ENCODE assay signal across 9 cellular contexts in the genomic region with DNA sequence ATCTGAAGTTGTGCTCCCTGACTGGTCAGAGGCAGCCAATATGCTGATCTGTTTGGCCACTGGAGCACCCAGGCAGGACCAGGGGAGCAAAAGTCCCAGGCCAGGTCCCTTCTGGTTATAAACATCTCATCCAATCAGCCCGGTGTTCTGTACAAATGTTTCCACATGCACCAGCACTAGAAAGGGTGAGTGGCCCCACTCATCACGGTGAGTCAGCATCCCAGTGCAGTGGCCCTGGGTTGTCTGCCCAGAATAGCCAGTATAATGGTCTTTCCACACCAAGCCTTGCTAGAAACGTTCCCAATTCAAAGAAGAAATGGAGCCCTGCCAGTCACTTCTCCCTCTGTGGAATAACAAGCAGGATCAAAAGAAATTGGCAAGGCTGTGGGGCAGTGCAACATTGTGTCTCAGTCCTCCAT.
A peak's percentile ranks its signal among the peaks of the same experiment; 100 is the strongest.
DNase-seq lines count a peak whose midpoint lies in the region; ATAC-seq, FAIRE-seq and TF ChIP-seq lines count a peak whose summit lies in the region.
"Had no signal": no experiment of that assay in that cellular context is flagged by ENCODE, and none has a peak within 500 bp of the region (broad histone marks: within the 10 kb centered on the region; RNA-seq: fewer than 3 reads in every experiment).

No MANE protein-coding gene starts in this region.

- H3K4me3 ChIP-seq in bronchial epithelial cell (ENCODE audit: low read depth, low read length) (no peak overlapping the region), thoracic aorta (no peak overlapping the region)
- H3K4me3 ChIP-seq: PC-9 had no signal

- H3K27ac ChIP-seq in thoracic aorta, result peak overlapping the region; percentile 93 to 95
- H3K27ac ChIP-seq: PC-9 had no signal

- ATAC-seq in thoracic aorta (ENCODE audit: insufficient number of reproducible peaks, low FRiP score, low read depth), result peak; percentile 70
- ATAC-seq in HG03025 (IDR thresholded peaks at IDR 0.05; ENCODE audit: low FRiP score, unreplicated experiment), result no peak

- TF ChIP-seq POLR2A in GM12892 (IDR thresholded peaks at IDR 0.05; ENCODE audit: low read depth, low read length), result no peak

- H3K27me3 ChIP-seq in bronchial epithelial cell (ENCODE audit: control insufficient read depth, insufficient read depth, low read length), result no peaks in the 10 kb centered on the region
- no peaks in the 10 kb centered on the region for H3K27me3 ChIP-seq in thoracic aorta (replicated peaks; ENCODE audit: insufficient read depth)

- peaks cover 7% of the 10 kb centered on the region for H3K9me3 ChIP-seq in thoracic aorta

- DNase-seq in HT1080 (ENCODE audit: low read depth), result peak; percentile 47
- peak; percentile 68 for DNase-seq in bronchial epithelial cell (ENCODE audit: low read depth)
- peak; percentile 57 for DNase-seq in inferior parietal cortex (ENCODE audit: extremely low spot score)
- peak; percentile 85 for DNase-seq in thoracic aorta (ENCODE audit: low spot score)
- DNase-seq in GM12892 (ENCODE audit: insufficient read length), result no peak
- no peak for DNase-seq in amniotic stem cell (lab: John Stamatoyannopoulos, UW)

- no peak for FAIRE-seq in bronchial epithelial cell (lab: Jason Lieb, UNC)
- FAIRE-seq in GM12892 (lab: Jason Lieb, UNC), result no peak
- FAIRE-seq: H1 had no signal

- H3K4me1 ChIP-seq in thoracic aorta (ENCODE audit: control insufficient read depth in 1 of 2, low read depth in 2 of 2), result peaks cover 40 to 58% of the 10 kb centered on the region in 2 donors

- TF ChIP-seq CTCF in bronchial epithelial cell (IDR thresholded peaks at IDR 0.05; ENCODE audit: insufficient read depth, low read length, severe bottlenecking), result no peak
- TF ChIP-seq CTCF in thoracic aorta (IDR thresholded peaks at IDR 0.05), result no peak

- H3K36me3 ChIP-seq in bronchial epithelial cell (ENCODE audit: control insufficient read depth, insufficient read depth, low read length) (no peaks in the 10 kb centered on the region), thoracic aorta (peaks cover 4% of the 10 kb centered on the region)

Comparison
In these comparisons a context has a peak if more than half of its experiments do, and no peak if none do; other contexts are left out.
1. DNase-seq: peak in HT1080 (single experiment), bronchial epithelial cell (single experiment), inferior parietal cortex (single experiment) and thoracic aorta (single experiment); none in GM12892 (single experiment) and amniotic stem cell (single experiment).